In genomic region chr12:55697686-55698085, GRCh38 we compare ENCODE assay signal across 24 cellular contexts. TPM values are rescaled to one million over a fixed set of nuclear protein-coding genes. Genes with fewer than 3 reads are reported as not detected.
A peak's percentile ranks its signal among the peaks of the same experiment; 100 is the strongest.
DNase-seq lines count a peak whose midpoint lies in the region; ATAC-seq and TF ChIP-seq lines count a peak whose summit lies in the region.
"Had no signal": no experiment of that assay in that cellular context is flagged by ENCODE, and none has a peak within 500 bp of the region (broad histone marks: within the 10 kb centered on the region; RNA-seq: fewer than 3 reads in every experiment).

No MANE protein-coding gene starts in this region.

- H3K9me3 ChIP-seq in sigmoid colon (no peaks in the 10 kb centered on the region), upper lobe of right lung (no peaks in the 10 kb centered on the region)
- H3K9me3 ChIP-seq: A549 had no signal

- POLR2A ChIA-PET in activated naive CD8-positive, alpha-beta T cell treated with anti-CD3 and anti-CD28 coated beads, Interleukin-2, amount 10 ng/mL, durations not matched to agents 7 days and 5 days (lab: Charles Lee) = no interaction called here

- H3K4me3 Mint-ChIP-seq in activated naive CD8-positive, alpha-beta T cell treated with anti-CD3 and anti-CD28 coated beads, Interleukin-2, amount 10 ng/mL, durations not matched to agents 7 days and 5 days = no peak overlapping the region
- H3K4me3 Mint-ChIP-seq in activated naive CD8-positive, alpha-beta T cell treated with anti-CD3 and anti-CD28 coated beads for 36 hours = no peak overlapping the region
- H3K4me3 Mint-ChIP-seq: B cell, CD14-positive monocyte, HFFc6 had no signal

- H3K4me3 ChIP-seq in sigmoid colon = no peak overlapping the region
- no peak overlapping the region for H3K4me3 ChIP-seq in upper lobe of right lung
- H3K4me3 ChIP-seq: A549, PC-9 had no signal

- no peak overlapping the region for H3K27ac Mint-ChIP-seq in activated naive CD8-positive, alpha-beta T cell treated with anti-CD3 and anti-CD28 coated beads, Interleukin-2, amount 10 ng/mL, durations not matched to agents 7 days and 5 days
- H3K27ac Mint-ChIP-seq in activated naive CD8-positive, alpha-beta T cell treated with anti-CD3 and anti-CD28 coated beads for 36 hours = no peak overlapping the region
- H3K27ac Mint-ChIP-seq: B cell, HFFc6 had no signal

- no peak for ATAC-seq in activated naive CD8-positive, alpha-beta T cell treated with anti-CD3 and anti-CD28 coated beads, Interleukin-2, amount 10 ng/mL, durations not matched to agents 7 days and 5 days (ENCODE audit: low read depth)
- ATAC-seq in upper lobe of right lung (no peak), SK-N-SH treated with all-trans-retinoic acid at 6 μM for 48 hours (no peak)
- ATAC-seq: A549 had no signal

- no peaks in the 10 kb centered on the region for H3K27me3 ChIP-seq in sigmoid colon
- no peaks in the 10 kb centered on the region for H3K27me3 ChIP-seq in upper lobe of right lung

- no peaks in the 10 kb centered on the region for H3K36me3 Mint-ChIP-seq in activated naive CD8-positive, alpha-beta T cell treated with anti-CD3 and anti-CD28 coated beads, Interleukin-2, amount 10 ng/mL, durations not matched to agents 7 days and 5 days
- no peaks in the 10 kb centered on the region for H3K36me3 Mint-ChIP-seq in activated naive CD8-positive, alpha-beta T cell treated with anti-CD3 and anti-CD28 coated beads for 36 hours

- H3K4me1 Mint-ChIP-seq in activated naive CD8-positive, alpha-beta T cell treated with anti-CD3 and anti-CD28 coated beads, Interleukin-2, amount 10 ng/mL, durations not matched to agents 7 days and 5 days = no peaks in the 10 kb centered on the region
- no peaks in the 10 kb centered on the region for H3K4me1 Mint-ChIP-seq in activated naive CD8-positive, alpha-beta T cell treated with anti-CD3 and anti-CD28 coated beads for 36 hours
- H3K4me1 Mint-ChIP-seq: B cell had no signal

- intact Hi-C loops in sigmoid colon (cut with DNase I) (no loop called here), upper lobe of right lung (cut with DNase I) (no loop called here)

- no peak for TF ChIP-seq POLR2A in sigmoid colon (IDR thresholded peaks at IDR 0.05)

- TF ChIP-seq EP300 in sigmoid colon (IDR thresholded peaks at IDR 0.05) = no peak

- WGBS in sigmoid colon, 2 donors = 88 to 90% methylated on average over 7 of the region's 7 CpGs

- H3K27me3 Mint-ChIP-seq in activated naive CD8-positive, alpha-beta T cell treated with anti-CD3 and anti-CD28 coated beads, Interleukin-2, amount 10 ng/mL, durations not matched to agents 7 days and 5 days = no peaks in the 10 kb centered on the region
- no peaks in the 10 kb centered on the region for H3K27me3 Mint-ChIP-seq in activated naive CD8-positive, alpha-beta T cell treated with anti-CD3 and anti-CD28 coated beads for 36 hours
- H3K27me3 Mint-ChIP-seq: B cell had no signal

- H3K4me1 ChIP-seq in sigmoid colon = peaks cover 0 to 36% (median 25%) of the 10 kb centered on the region in 4 donors
- H3K4me1 ChIP-seq in upper lobe of right lung = no peaks in the 10 kb centered on the region
- H3K4me1 ChIP-seq: A549 had no signal

- TF ChIP-seq CTCF in sigmoid colon (IDR thresholded peaks at IDR 0.05) (no peak), upper lobe of right lung (IDR thresholded peaks at IDR 0.05) (no peak)

- H3K36me3 ChIP-seq in sigmoid colon (peaks cover 31 to 90% (median 54%) of the 10 kb centered on the region in 4 donors), upper lobe of right lung (no peaks in the 10 kb centered on the region)

- no peaks in the 10 kb centered on the region for H3K9me3 Mint-ChIP-seq in activated naive CD8-positive, alpha-beta T cell treated with anti-CD3 and anti-CD28 coated beads, Interleukin-2, amount 10 ng/mL, durations not matched to agents 7 days and 5 days
- no peaks in the 10 kb centered on the region for H3K9me3 Mint-ChIP-seq in activated naive CD8-positive, alpha-beta T cell treated with anti-CD3 and anti-CD28 coated beads for 36 hours
- H3K9me3 Mint-ChIP-seq: HFFc6 had no signal

- peak; percentile 12 for DNase-seq in activated naive CD8-positive, alpha-beta T cell treated with anti-CD3 and anti-CD28 coated beads, Interleukin-2, amount 10 ng/mL, durations not matched to agents 7 days and 5 days
- DNase-seq in activated naive CD8-positive, alpha-beta T cell treated with anti-CD3 and anti-CD28 coated beads for 36 hours = no peak
- peak; percentile 6 for DNase-seq in HuH-7.5 (ENCODE audit: low spot score)
- DNase-seq in sigmoid colon = peak; percentile 61
- peak; percentile 40 for DNase-seq in upper lobe of right lung
- no peak for DNase-seq in kidney tubule cell (ENCODE audit: low spot score)
- DNase-seq in SHP77 treated with DMSO at 0.1 percent for 48 hours (lab: John Stamatoyannopoulos, UW) = no peak
- DNase-seq: HFFc6, IMR-90, NCI-H1092 treated with DMSO at 0.1 percent for 48 hours, NCI-H1436 treated with DMSO at 0.1 percent for 48 hours, NCI-H1930, NCI-H226, NCI-H510A treated with DMSO at 0.1 percent for 48 hours, NCI-H748 treated with DMSO at 0.1 percent for 48 hours, PC-9, RPMI8226, SHP77 had no signal

- peak overlapping the region in 1 of 4 donors; percentile 100 for H3K27ac ChIP-seq in sigmoid colon
- H3K27ac ChIP-seq in upper lobe of right lung = no peak overlapping the region
- H3K27ac ChIP-seq: A549, HL-60, KMS-11, PC-9 had no signal

TF ChIP-seq in SK-N-SH treated with all-trans-retinoic acid at 6 μM for 48 hours, 23 proteins besides CTCF, POLR2A, EP300 and RAD21:
- no peak for TF ChIP-seq TCF4 (CRISPR knock-in tag; IDR thresholded peaks at IDR 0.05; ENCODE audit: borderline replicate concordance)
- TF ChIP-seq PATZ1 (CRISPR knock-in tag; IDR thresholded peaks at IDR 0.05; ENCODE audit: borderline replicate concordance) = no peak
- no peak for TF ChIP-seq TOX (CRISPR knock-in tag; IDR thresholded peaks at IDR 0.05; ENCODE audit: borderline replicate concordance)
- TF ChIP-seq BACH2 (CRISPR knock-in tag; IDR thresholded peaks at IDR 0.05; ENCODE audit: borderline replicate concordance) = no peak
- no peak for TF ChIP-seq ARNTL (CRISPR knock-in tag; IDR thresholded peaks at IDR 0.05; ENCODE audit: borderline replicate concordance, low read depth)
- TF ChIP-seq ZNF565 (CRISPR knock-in tag; conservative IDR thresholded peaks at IDR 0.05; ENCODE audit: low read depth) = no peak
- TF ChIP-seq SNAI2 (CRISPR knock-in tag; IDR thresholded peaks at IDR 0.05) = no peak

RNA-seq across cellular contexts. Expression of gene ITGA7, which starts 10.0 kb away (rescaled TPM):
- 1 to 10 TPM; 4.1 to 4.2 TPM for total RNA-seq in activated naive CD8-positive, alpha-beta T cell treated with anti-CD3 and anti-CD28 coated beads, Interleukin-2, amount 10 ng/mL, durations not matched to agents 7 days and 5 days
- 1 to 10 TPM; 3.3 to 3.7 TPM for total RNA-seq in activated naive CD8-positive, alpha-beta T cell treated with anti-CD3 and anti-CD28 coated beads for 36 hours
- 100 to 1,000 TPM in 3 of 4 donors, 10 to 100 TPM in 1; 66.6 to 588 (median 204) TPM for total RNA-seq in sigmoid colon
- polyA plus RNA-seq in sigmoid colon = 10 to 100 TPM in 1 of 3 donors, 1 to 10 TPM in 2; 1.8 to 21.0 (median 3.6) TPM
- 14.7 TPM for total RNA-seq in upper lobe of right lung

RNA-seq across cellular contexts. Expression of gene BLOC1S1, which starts 18.2 kb away (rescaled TPM):
- 100 to 1,000 TPM; 116 to 135 TPM for total RNA-seq in activated naive CD8-positive, alpha-beta T cell treated with anti-CD3 and anti-CD28 coated beads, Interleukin-2, amount 10 ng/mL, durations not matched to agents 7 days and 5 days
- 10 to 100 TPM; 81.9 to 88.4 TPM for total RNA-seq in activated naive CD8-positive, alpha-beta T cell treated with anti-CD3 and anti-CD28 coated beads for 36 hours
- total RNA-seq in sigmoid colon = 100 to 1,000 TPM; 173 to 356 (median 317) TPM
- 100 to 1,000 TPM; 329 to 655 (median 634) TPM for polyA plus RNA-seq in sigmoid colon
- total RNA-seq in upper lobe of right lung = 129 TPM

RNA-seq across cellular contexts. Expression of gene RDH5, which starts 22.5 kb away (rescaled TPM):
- total RNA-seq in activated naive CD8-positive, alpha-beta T cell treated with anti-CD3 and anti-CD28 coated beads, Interleukin-2, amount 10 ng/mL, durations not matched to agents 7 days and 5 days = 10 to 100 TPM; 19.0 to 21.2 TPM
- 1 to 10 TPM; 4.2 to 6.7 TPM for total RNA-seq in activated naive CD8-positive, alpha-beta T cell treated with anti-CD3 and anti-CD28 coated beads for 36 hours
- total RNA-seq in sigmoid colon (10 to 100 TPM; 11.2 to 37.5 (median 32.1) TPM), upper lobe of right lung (6.0 TPM)
- polyA plus RNA-seq in sigmoid colon = 10 to 100 TPM in 2 of 3 donors, 1 to 10 TPM in 1; 8.4 to 34.4 (median 27.1) TPM

RNA-seq across cellular contexts. Expression of gene CD63, which starts 31.1 kb away (rescaled TPM):
- 100 to 1,000 TPM; 150 to 165 TPM for total RNA-seq in activated naive CD8-positive, alpha-beta T cell treated with anti-CD3 and anti-CD28 coated beads, Interleukin-2, amount 10 ng/mL, durations not matched to agents 7 days and 5 days
- total RNA-seq in activated naive CD8-positive, alpha-beta T cell treated with anti-CD3 and anti-CD28 coated beads for 36 hours = 100 to 1,000 TPM; 113 to 117 TPM
- 100 to 1,000 TPM; 670 to 933 (median 849) TPM for total RNA-seq in sigmoid colon
- 1,000 to 10,000 TPM in 1 of 3 donors, 100 to 1,000 TPM in 2; 450 to 1,058 (median 486) TPM for polyA plus RNA-seq in sigmoid colon
- 1,158 TPM for total RNA-seq in upper lobe of right lung

RNA-seq across cellular contexts. Expression of gene GDF11, which starts 45.2 kb away (rescaled TPM):
- total RNA-seq in activated naive CD8-positive, alpha-beta T cell treated with anti-CD3 and anti-CD28 coated beads, Interleukin-2, amount 10 ng/mL, durations not matched to agents 7 days and 5 days = 10 to 100 TPM; 10.2 to 11.5 TPM
- total RNA-seq in activated naive CD8-positive, alpha-beta T cell treated with anti-CD3 and anti-CD28 coated beads for 36 hours = 10 to 100 TPM; 11.9 to 12.9 TPM
- 10 to 100 TPM in 1 of 4 donors, 1 to 10 TPM in 3; 4.3 to 12.2 (median 4.6) TPM for total RNA-seq in sigmoid colon
- 1 to 10 TPM; 1.2 to 3.9 (median 2.4) TPM for polyA plus RNA-seq in sigmoid colon
- 5.8 TPM for total RNA-seq in upper lobe of right lung

Comparison
In these comparisons a context has a peak if more than half of its experiments do, and no peak if none do; other contexts are left out.
1. DNase-seq: peak in activated naive CD8-positive, alpha-beta T cell treated with anti-CD3 and anti-CD28 coated beads, Interleukin-2, amount 10 ng/mL, durations not matched to agents 7 days and 5 days (single experiment), HuH-7.5 (single experiment), sigmoid colon (single experiment) and upper lobe of right lung (single experiment); none in activated naive CD8-positive, alpha-beta T cell treated with anti-CD3 and anti-CD28 coated beads for 36 hours (single experiment), kidney tubule cell (single experiment) and SHP77 treated with DMSO at 0.1 percent for 48 hours (single experiment).